In genomic region chr1:36400825-36401601, GRCh38 we compare ENCODE assay signal across 8 cellular contexts. TPM values are rescaled to one million over a fixed set of nuclear protein-coding genes. Genes with fewer than 3 reads are reported as not detected.
DNase-seq lines count a peak whose midpoint lies in the region; ATAC-seq and TF ChIP-seq lines count a peak whose summit lies in the region.

No MANE protein-coding gene starts in this region.

- no peaks in the 10 kb centered on the region for H3K36me3 ChIP-seq in CD8-positive, alpha-beta memory T cell (ENCODE audit: insufficient read depth, low read length)
- H3K36me3 ChIP-seq in HEK293 (ENCODE audit: control insufficient read depth in 2 of 2, insufficient read depth in 1 of 2, low read length in 2 of 2) (no peaks in the 10 kb centered on the region), colonic mucosa (no peaks in the 10 kb centered on the region), lung (ENCODE audit: control insufficient read depth in 2 of 2, insufficient read depth in 2 of 2, low read length in 2 of 2) (no peaks in the 10 kb centered on the region)

- POLR2A ChIA-PET in CD8-positive, alpha-beta memory T cell (lab: Charles Lee), result interaction anchor here (2.1 kb wide), 1 partner anchor 14 kb away, joined by 12 read pairs; no protein-coding TSS in a partner anchor
- POLR2A ChIA-PET in HEK293 (lab: Yijun Ruan, JAX), result interaction anchor here (7.2 kb wide), 1 partner anchor 16 kb away, joined by 103 read pairs; the partner anchor contains the start of gene STK40

- TF ChIP-seq CTCF in HEK293 (tag by site-specific recombination; IDR thresholded peaks at IDR 0.05) (peak; percentile 25; the same call in 1 of the 2 replicates), colonic mucosa (IDR thresholded peaks at IDR 0.05) (no peak), lung (IDR thresholded peaks at IDR 0.05; ENCODE audit: control extremely low read depth, extremely low read depth) (no peak)

- ATAC-seq in T-helper 17 cell (peak; percentile 79), lung (ENCODE audit: insufficient read depth, low FRiP score) (peak; percentile 73), SK-N-SH treated with all-trans-retinoic acid at 6 μM for 48 hours (no peak)

- H3K27ac Mint-ChIP-seq in CD8-positive, alpha-beta memory T cell, result peak overlapping the region in 6 of 8 donors; percentile 43 to 74 (median 61)
- peak overlapping the region; percentile 67 for H3K27ac Mint-ChIP-seq in T-helper 17 cell

- H3K27me3 Mint-ChIP-seq in CD8-positive, alpha-beta memory T cell, result no peaks in the 10 kb centered on the region
- H3K27me3 Mint-ChIP-seq in T-helper 17 cell, result no peaks in the 10 kb centered on the region

- peaks cover 22% of the 10 kb centered on the region for H3K4me1 ChIP-seq in CD8-positive, alpha-beta memory T cell (ENCODE audit: insufficient read depth, low read length)
- H3K4me1 ChIP-seq in HEK293 (ENCODE audit: control insufficient read depth, insufficient read depth, low read length) (no peaks in the 10 kb centered on the region), colonic mucosa (no peaks in the 10 kb centered on the region), lung (ENCODE audit: control insufficient read depth in 2 of 2, insufficient read depth in 2 of 2, low read length in 2 of 2) (peaks cover 3 to 8% of the 10 kb centered on the region in 2 donors)

- H3K4me3 ChIP-seq in CD8-positive, alpha-beta memory T cell (ENCODE audit: low read length), result no peak overlapping the region
- no peak overlapping the region for H3K4me3 ChIP-seq in HEK293 (ENCODE audit: low read depth, low read length)
- peak overlapping the region; percentile 9 for H3K4me3 ChIP-seq in colonic mucosa
- H3K4me3 ChIP-seq in lung, result no peak overlapping the region

- H3K9ac ChIP-seq in colonic mucosa (ENCODE audit: low read depth in 2 of 2, low read length in 2 of 2), result peak overlapping the region in 1 of 2 donors; percentile 56

- WGBS in lung, 2 donors, result 54 to 60% methylated on average over 22 of the region's 22 CpGs

- intact Hi-C loops in colonic mucosa (cut with DNase I), result no loop called here

- CTCF ChIA-PET in CD8-positive, alpha-beta memory T cell (lab: Charles Lee), result interaction anchor here (1.5 to 1.6 kb wide), 3 partner anchors 11 to 58 kb away, joined by 4 read pairs; partner anchors contain the start of gene STK40
- CTCF ChIA-PET in HEK293 (lab: Yijun Ruan, JAX), result interaction anchor here (0.6 kb wide), 1 partner anchor 703 kb away, joined by 3 read pairs; no protein-coding TSS in a partner anchor

- no peaks in the 10 kb centered on the region for H3K9me3 Mint-ChIP-seq in CD8-positive, alpha-beta memory T cell

- H3K27me3 ChIP-seq in CD8-positive, alpha-beta memory T cell (ENCODE audit: insufficient read depth, low read length, poor library complexity, severe bottlenecking), result no peaks in the 10 kb centered on the region
- no peaks in the 10 kb centered on the region for H3K27me3 ChIP-seq in colonic mucosa
- H3K27me3 ChIP-seq in lung (ENCODE audit: control insufficient read depth, insufficient read depth), result no peaks in the 10 kb centered on the region

- no peak overlapping the region for H3K27ac ChIP-seq in CD8-positive, alpha-beta memory T cell (ENCODE audit: low read depth, low read length)
- H3K27ac ChIP-seq in HEK293 (ENCODE audit: extremely low read depth, low read depth, low read length), result no peak overlapping the region
- H3K27ac ChIP-seq in colonic mucosa, result peak overlapping the region; percentile 59
- peak overlapping the region in 1 of 2 donors; percentile 76 for H3K27ac ChIP-seq in lung (ENCODE audit: low read depth in 1 of 2, low read length in 1 of 2)

- H3K4me1 Mint-ChIP-seq in CD8-positive, alpha-beta memory T cell, result peaks cover 21 to 44% (median 25%) of the 10 kb centered on the region in 3 donors
- H3K4me1 Mint-ChIP-seq in T-helper 17 cell, result peaks cover 22% of the 10 kb centered on the region

- H3K9me3 ChIP-seq in CD8-positive, alpha-beta memory T cell (ENCODE audit: low read length), result no peaks in the 10 kb centered on the region
- H3K9me3 ChIP-seq in HEK293 (ENCODE audit: control insufficient read depth, insufficient read depth, low read depth, low read length), result no peaks in the 10 kb centered on the region
- no peaks in the 10 kb centered on the region for H3K9me3 ChIP-seq in T-helper 17 cell (ENCODE audit: control insufficient read depth, low read length, poor library complexity, severe bottlenecking)
- no peaks in the 10 kb centered on the region for H3K9me3 ChIP-seq in colonic mucosa
- H3K9me3 ChIP-seq in lung (ENCODE audit: control insufficient read depth in 2 of 2, insufficient read depth in 1 of 2, low read length in 1 of 2), result no peaks in the 10 kb centered on the region

- H3K4me3 Mint-ChIP-seq in CD8-positive, alpha-beta memory T cell, result peak overlapping the region in 4 of 7 donors; percentile 23 to 41 (median 32)
- H3K4me3 Mint-ChIP-seq in T-helper 17 cell, result peak overlapping the region; percentile 85

- peaks cover 0 to 9% (median 0%) of the 10 kb centered on the region in 3 donors for H3K36me3 Mint-ChIP-seq in CD8-positive, alpha-beta memory T cell
- peaks cover 3% of the 10 kb centered on the region for H3K36me3 Mint-ChIP-seq in T-helper 17 cell (ENCODE audit: low read depth)

- DNase-seq in CD8-positive, alpha-beta memory T cell, result peak in 4 of 5 donors; percentile 11 to 65 (median 21)
- peak in 1 of 3 donors; percentile 45 for DNase-seq in T-helper 17 cell
- DNase-seq in colonic mucosa, result peak; percentile 67
- peak; percentile 74 for DNase-seq in lung (ENCODE audit: low spot score)
- peak; percentile 56 to 77 for DNase-seq in stimulated activated CD8-positive, alpha-beta memory T cell treated with anti-CD3 and anti-CD28 coated beads, Interleukin-7, amount 100 ng/mL, for 48 hours (ENCODE audit: extremely low read depth in 1 of 2, low read depth in 1 of 2)
- DNase-seq in cortex of kidney (lab: John Stamatoyannopoulos, UW), result no peak

TF ChIP-seq in HEK293, 187 proteins besides CTCF, POLR2A, EP300 and RAD21 (continues in another document):
- TF ChIP-seq ZNF645 (tag by site-specific recombination; IDR thresholded peaks at IDR 0.05) (0 out of 2 replicates have a peak, but pooled peaks have one; percentile 41), ZBTB20 (tag by site-specific recombination; IDR thresholded peaks at IDR 0.05) (peak; percentile 97), ZNF292 (tag by site-specific recombination; IDR thresholded peaks at IDR 0.05; ENCODE audit: borderline replicate concordance, low read depth) (no peak), KLF1 (tag by site-specific recombination; IDR thresholded peaks at IDR 0.05) (peak; percentile 61), OSR2 (tag by site-specific recombination; IDR thresholded peaks at IDR 0.05) (no peak), ZNF146 (tag by site-specific recombination; IDR thresholded peaks at IDR 0.05) (0 out of 2 replicates have a peak, but pooled peaks have one; percentile 3), ZNF785 (tag by site-specific recombination; IDR thresholded peaks at IDR 0.05) (no peak), ZNF626 (tag by site-specific recombination; IDR thresholded peaks at IDR 0.05) (no peak)

TF ChIP-seq in SK-N-SH treated with all-trans-retinoic acid at 6 μM for 48 hours, 23 proteins besides CTCF, POLR2A, EP300 and RAD21:
- TF ChIP-seq ZNF8 (CRISPR knock-in tag; IDR thresholded peaks at IDR 0.05), result no peak

RNA-seq across cellular contexts. Expression of gene LSM10, which starts 3.3 kb away (rescaled TPM):
- 10 to 100 TPM; 75.3 to 81.4 TPM for total RNA-seq in CD8-positive, alpha-beta memory T cell
- 146 TPM for polyA plus RNA-seq in CD8-positive, alpha-beta memory T cell
- total RNA-seq in T-helper 17 cell (10 to 100 TPM; 26.4 to 31.1 TPM), colonic mucosa (10 to 100 TPM; 22.4 to 30.3 TPM), lung (10 to 100 TPM; 10.7 to 42.6 TPM)
- 10 to 100 TPM; 47.0 to 70.6 TPM for polyA plus RNA-seq in lung

RNA-seq across cellular contexts. Expression of gene STK40, which starts 15.3 kb away (rescaled TPM):
- 10 to 100 TPM; 52.9 to 56.8 TPM for total RNA-seq in CD8-positive, alpha-beta memory T cell
- polyA plus RNA-seq in CD8-positive, alpha-beta memory T cell, result 53.7 TPM
- 10 to 100 TPM; 32.9 to 49.8 TPM for total RNA-seq in T-helper 17 cell
- 10 to 100 TPM; 56.6 to 69.7 TPM for total RNA-seq in colonic mucosa
- total RNA-seq in lung, result 10 to 100 TPM; 25.4 to 82.9 TPM
- 10 to 100 TPM; 26.0 to 71.3 TPM for polyA plus RNA-seq in lung

RNA-seq across cellular contexts. Expression of gene OSCP1, which starts 49.2 kb away (rescaled TPM):
- total RNA-seq in CD8-positive, alpha-beta memory T cell, result 1 to 10 TPM; 2.0 to 2.7 TPM
- polyA plus RNA-seq in CD8-positive, alpha-beta memory T cell, result not detected
- total RNA-seq in T-helper 17 cell (under 1 TPM in 1 of 2 donors, not detected in 1; 0.99 TPM), colonic mucosa (1 to 10 TPM; 2.8 to 3.7 TPM), lung (10 to 100 TPM; 28.6 to 31.4 TPM)
- 10 to 100 TPM; 16.9 to 17.8 TPM for polyA plus RNA-seq in lung

Comparison
In these comparisons a context has a peak if more than half of its experiments do, and no peak if none do; other contexts are left out.
1. RNA of gene OSCP1, which starts 49.2 kb away (total RNA-seq): 28.6 to 31.4 TPM in lung; 2.8 to 3.7 TPM in colonic mucosa, 2.0 to 2.7 TPM in CD8-positive, alpha-beta memory T cell and 0.99 TPM in T-helper 17 cell; every median in the first group is over 4 times any median in the second.